12 cellular contexts compared by ENCODE assay signal in genomic region chr1:33654267-33654832, GRCh38.
DNase-seq lines count a peak whose midpoint lies in the region; ATAC-seq, FAIRE-seq and TF ChIP-seq lines count a peak whose summit lies in the region.
"Had no signal": no experiment of that assay in that cellular context is flagged by ENCODE, and none has a peak within 500 bp of the region (broad histone marks: within the 10 kb centered on the region; RNA-seq: fewer than 3 reads in every experiment).

No MANE protein-coding gene starts in this region.

- no peak overlapping the region for H3K4me2 ChIP-seq in astrocyte (ENCODE audit: low read length)

- CTCF ChIA-PET in HEK293T (lab: Yijun Ruan, JAX), result no interaction called here

- H3K27me3 Mint-ChIP-seq in astrocyte (ENCODE audit: low read depth, unreplicated experiment), result no peaks in the 10 kb centered on the region

- H3K27me3 ChIP-seq in BE2C (no peaks in the 10 kb centered on the region), astrocyte (ENCODE audit: insufficient read depth, low read length) (no peaks in the 10 kb centered on the region), left lung (no peaks in the 10 kb centered on the region)
- H3K27me3 ChIP-seq: upper lobe of left lung had no signal

- peaks cover 7% of the 10 kb centered on the region for H3K36me3 Mint-ChIP-seq in astrocyte (ENCODE audit: low read depth, unreplicated experiment)

- ATAC-seq in left lung (peak; percentile 69), HG02623 (IDR thresholded peaks at IDR 0.05; ENCODE audit: unreplicated experiment) (no peak), HG02798 (IDR thresholded peaks at IDR 0.05; ENCODE audit: poor library complexity, unreplicated experiment) (no peak)

- H4K20me1 ChIP-seq in astrocyte (ENCODE audit: insufficient read depth, low read length), result no peaks in the 10 kb centered on the region

- no peak overlapping the region for H3K9ac ChIP-seq in astrocyte (ENCODE audit: low read length)

- FAIRE-seq in astrocyte (lab: Jason Lieb, UNC), result no peak
- FAIRE-seq: GM12891, TTC549 had no signal

- H3K27ac Mint-ChIP-seq in astrocyte (ENCODE audit: unreplicated experiment), result no peak overlapping the region

- POLR2A ChIA-PET in HEK293T (lab: Yijun Ruan, JAX), result no interaction called here

- no peak overlapping the region for H3K27ac ChIP-seq in astrocyte (ENCODE audit: low read depth, low read length)
- no peak overlapping the region for H3K27ac ChIP-seq in left lung
- H3K27ac ChIP-seq: upper lobe of left lung had no signal

- no peaks in the 10 kb centered on the region for H3K79me2 ChIP-seq in astrocyte (ENCODE audit: insufficient read depth, low read length)

- peaks cover 3% of the 10 kb centered on the region for H3K9me3 Mint-ChIP-seq in astrocyte (ENCODE audit: unreplicated experiment)

- DNase-seq in BE2C (no peak), HEK293T (ENCODE audit: extremely low spot score) (peak; percentile 64), astrocyte (ENCODE audit: low read depth) (peak; percentile 23), left lung (no peak)
- DNase-seq in stimulated activated CD4-positive, alpha-beta T cell treated with anti-CD3 and anti-CD28 coated beads, Interleukin-4, amount 100 ng/mL, for 1 hour, result no peak
- no peak for DNase-seq in stimulated activated CD4-positive, alpha-beta T cell treated with anti-CD3 and anti-CD28 coated beads, Interleukin-1b, Interleukin-23, amount 100 ng/mL, for 48 hours
- DNase-seq: HCEC 1CT, upper lobe of left lung had no signal

- peak; percentile 9; the same call in 1 of the 2 replicates for TF ChIP-seq CTCF in BE2C (IDR thresholded peaks at IDR 0.05; ENCODE audit: low read depth, low read length)
- TF ChIP-seq CTCF in astrocyte (IDR thresholded peaks at IDR 0.05; ENCODE audit: insufficient read depth, low read depth, low read length), result peak; percentile 51
- TF ChIP-seq CTCF in left lung (IDR thresholded peaks at IDR 0.05), result peak in 1 of 2 donors; percentile 36

- H3K4me1 ChIP-seq in BE2C (no peaks in the 10 kb centered on the region), astrocyte (ENCODE audit: insufficient read depth, low read length) (no peaks in the 10 kb centered on the region), left lung (no peaks in the 10 kb centered on the region)
- H3K4me1 ChIP-seq: upper lobe of left lung had no signal

- H3K36me3 ChIP-seq in BE2C (no peaks in the 10 kb centered on the region), astrocyte (ENCODE audit: insufficient read depth, low read length) (peaks cover 4% of the 10 kb centered on the region), left lung (no peaks in the 10 kb centered on the region)
- H3K36me3 ChIP-seq: upper lobe of left lung had no signal

- no peak overlapping the region for H3K4me3 ChIP-seq in BE2C (ENCODE audit: low read depth, low read length)
- H3K4me3 ChIP-seq in astrocyte (ENCODE audit: insufficient read depth, low read depth, low read length), result no peak overlapping the region
- no peak overlapping the region for H3K4me3 ChIP-seq in left lung
- H3K4me3 ChIP-seq: upper lobe of left lung had no signal

- no peak overlapping the region for H3K4me3 Mint-ChIP-seq in astrocyte (ENCODE audit: unreplicated experiment)

- H3K4me1 Mint-ChIP-seq in astrocyte (ENCODE audit: low read depth, unreplicated experiment), result no peaks in the 10 kb centered on the region

- no peaks in the 10 kb centered on the region for H3K9me3 ChIP-seq in BE2C
- H3K9me3 ChIP-seq in astrocyte (ENCODE audit: insufficient read depth, low read depth, low read length), result no peaks in the 10 kb centered on the region
- H3K9me3 ChIP-seq in left lung, result no peaks in the 10 kb centered on the region
- H3K9me3 ChIP-seq: upper lobe of left lung had no signal

- no peak overlapping the region for H2AFZ ChIP-seq in astrocyte (ENCODE audit: low read depth, low read length)

- intact Hi-C loops in left lung (cut with DNase I), result no loop called here

TF ChIP-seq in HEK293T, 16 proteins besides CTCF, POLR2A, EP300 and RAD21:
- TF ChIP-seq ZNF384 (IDR thresholded peaks at IDR 0.05) (no peak), TARDBP (IDR thresholded peaks at IDR 0.05) (no peak), FOXA1 (IDR thresholded peaks at IDR 0.05) (no peak), L3MBTL2 (conservative IDR thresholded peaks at IDR 0.05) (no peak), BHLHE40 (IDR thresholded peaks at IDR 0.05; ENCODE audit: borderline replicate concordance) (no peak), ARNT (IDR thresholded peaks at IDR 0.05) (no peak), SUZ12 (IDR thresholded peaks at IDR 0.05) (no peak), FOXM1 (IDR thresholded peaks at IDR 0.05; ENCODE audit: borderline replicate concordance) (no peak), ELF4 (IDR thresholded peaks at IDR 0.05) (no peak), PKNOX1 (IDR thresholded peaks at IDR 0.05) (no peak), CTBP1 (IDR thresholded peaks at IDR 0.05; ENCODE audit: borderline replicate concordance) (no peak), FOXK2 (IDR thresholded peaks at IDR 0.05) (no peak), HDGF (IDR thresholded peaks at IDR 0.05; ENCODE audit: borderline replicate concordance) (no peak), NFRKB (IDR thresholded peaks at IDR 0.05) (no peak), LEF1 (IDR thresholded peaks at IDR 0.05; ENCODE audit: borderline replicate concordance) (no peak), SP1 (IDR thresholded peaks at IDR 0.05) (no peak)

Comparison
In these comparisons a context has a peak if more than half of its experiments do, and no peak if none do; other contexts are left out.
1. DNase-seq: peak in HEK293T (single experiment) and astrocyte (single experiment); none in BE2C (single experiment), left lung (0 of 2), stimulated activated CD4-positive, alpha-beta T cell treated with anti-CD3 and anti-CD28 coated beads, Interleukin-4, amount 100 ng/mL, for 1 hour (single experiment) and stimulated activated CD4-positive, alpha-beta T cell treated with anti-CD3 and anti-CD28 coated beads, Interleukin-1b, Interleukin-23, amount 100 ng/mL, for 48 hours (single experiment).